Comparison of ENCODE assay signal across 1 cellular context in genomic region chr3:131444180-131444579, GRCh38.
TF ChIP-seq lines count a peak whose summit lies in the region.

No MANE protein-coding gene starts in this region.

TF ChIP-seq in HepG2, 621 proteins besides CTCF, POLR2A, EP300 and RAD21 (continued from another document):
- TF ChIP-seq ARID3A (IDR thresholded peaks at IDR 0.05; ENCODE audit: low read depth, low read length) (no peak), HCFC1 (IDR thresholded peaks at IDR 0.05; ENCODE audit: low read depth, low read length) (no peak), POGK (CRISPR knock-in tag; conservative IDR thresholded peaks at IDR 0.05) (no peak), CC2D1A (CRISPR knock-in tag; IDR thresholded peaks at IDR 0.05) (no peak), ATF2 (CRISPR knock-in tag; IDR thresholded peaks at IDR 0.05) (no peak), IRX3 (CRISPR knock-in tag; IDR thresholded peaks at IDR 0.05; ENCODE audit: borderline replicate concordance, low read depth) (no peak)
